In genomic region chrY:8466813-8467212, GRCh38 we compare ENCODE assay signal across 33 cellular contexts.
"Had no signal": no experiment of that assay in that cellular context is flagged by ENCODE, and none has a peak within 500 bp of the region (broad histone marks: within the 10 kb centered on the region; RNA-seq: fewer than 3 reads in every experiment).

No MANE protein-coding gene starts in this region.

- DNase-seq: Karpas-422, Kasumi-1, KG1, MG63, MM.1S, MV-4-11, NCI-H1048, NCI-H1092, NCI-H1092 treated with DMSO at 0.1 percent for 48 hours, NCI-H1105, NCI-H1105 treated with DMSO at 0.1 percent for 48 hours, NCI-H1417, NCI-H1417 treated with DMSO at 0.1 percent for 48 hours, NCI-H1436, NCI-H1436 treated with DMSO at 0.1 percent for 48 hours, NCI-H146, NCI-H1694, NCI-H1694 treated with DMSO at 0.1 percent for 48 hours, NCI-H187, NCI-H187 treated with DMSO at 0.1 percent for 48 hours, NCI-H1930, NCI-H2029, NCI-H2029 treated with DMSO at 0.1 percent for 48 hours, NCI-H2081, NCI-H2081 treated with DMSO at 0.1 percent for 48 hours, NCI-H2107, NCI-H2171, NCI-H2171 treated with DMSO at 0.1 percent for 48 hours, NCI-H2227 treated with DMSO at 0.1 percent for 48 hours, NCI-H226, NCI-H345, NCI-H446, NCI-H446 treated with DMSO at 0.1 percent for 48 hours had no signal
